ENCODE assay signal across 1 cellular context in the genomic region with DNA sequence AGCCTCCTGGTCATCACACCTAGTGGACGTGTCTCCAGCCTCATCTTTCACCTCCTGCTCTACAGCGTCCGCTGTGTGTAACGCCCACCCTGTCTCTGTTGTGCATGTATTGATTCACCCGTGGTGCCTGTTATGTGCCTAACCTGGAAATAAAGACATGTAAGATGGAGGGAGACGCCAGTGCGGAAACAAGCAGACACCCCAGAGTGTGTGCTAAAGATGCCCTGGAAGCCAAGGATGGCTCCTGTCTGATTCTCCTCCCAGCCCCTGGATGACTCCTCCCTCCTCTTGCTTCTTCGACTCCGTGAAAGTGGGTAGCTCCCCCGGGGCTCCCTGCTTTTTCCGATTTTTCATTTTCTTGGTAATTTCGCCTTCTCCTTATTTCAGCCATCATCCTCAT.
TF ChIP-seq lines count a peak whose summit lies in the region.

No MANE protein-coding gene starts in this region.

TF ChIP-seq in WTC11, 78 proteins besides CTCF, POLR2A, EP300 and RAD21 (continued from another document):
- TF ChIP-seq, protein P1, sequence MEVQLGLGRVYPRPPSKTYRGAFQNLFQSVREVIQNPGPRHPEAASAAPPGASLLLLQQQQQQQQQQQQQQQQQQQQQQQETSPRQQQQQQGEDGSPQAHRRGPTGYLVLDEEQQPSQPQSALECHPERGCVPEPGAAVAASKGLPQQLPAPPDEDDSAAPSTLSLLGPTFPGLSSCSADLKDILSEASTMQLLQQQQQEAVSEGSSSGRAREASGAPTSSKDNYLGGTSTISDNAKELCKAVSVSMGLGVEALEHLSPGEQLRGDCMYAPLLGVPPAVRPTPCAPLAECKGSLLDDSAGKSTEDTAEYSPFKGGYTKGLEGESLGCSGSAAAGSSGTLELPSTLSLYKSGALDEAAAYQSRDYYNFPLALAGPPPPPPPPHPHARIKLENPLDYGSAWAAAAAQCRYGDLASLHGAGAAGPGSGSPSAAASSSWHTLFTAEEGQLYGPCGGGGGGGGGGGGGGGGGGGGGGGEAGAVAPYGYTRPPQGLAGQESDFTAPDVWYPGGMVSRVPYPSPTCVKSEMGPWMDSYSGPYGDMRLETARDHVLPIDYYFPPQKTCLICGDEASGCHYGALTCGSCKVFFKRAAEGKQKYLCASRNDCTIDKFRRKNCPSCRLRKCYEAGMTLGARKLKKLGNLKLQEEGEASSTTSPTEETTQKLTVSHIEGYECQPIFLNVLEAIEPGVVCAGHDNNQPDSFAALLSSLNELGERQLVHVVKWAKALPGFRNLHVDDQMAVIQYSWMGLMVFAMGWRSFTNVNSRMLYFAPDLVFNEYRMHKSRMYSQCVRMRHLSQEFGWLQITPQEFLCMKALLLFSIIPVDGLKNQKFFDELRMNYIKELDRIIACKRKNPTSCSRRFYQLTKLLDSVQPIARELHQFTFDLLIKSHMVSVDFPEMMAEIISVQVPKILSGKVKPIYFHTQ (CRISPR knock-in tag; IDR thresholded peaks at IDR 0.05) = no peak
- TF ChIP-seq NR2C2 (CRISPR knock-in tag; IDR thresholded peaks at IDR 0.05) (no peak), OVOL2 (CRISPR knock-in tag; IDR thresholded peaks at IDR 0.05; ENCODE audit: borderline replicate concordance) (no peak), TEAD4 (CRISPR knock-in tag; IDR thresholded peaks at IDR 0.05) (no peak), ZNF263 (CRISPR knock-in tag; IDR thresholded peaks at IDR 0.05; ENCODE audit: low read depth) (no peak), E2F1 (CRISPR knock-in tag; IDR thresholded peaks at IDR 0.05) (no peak), USF1 (CRISPR knock-in tag; IDR thresholded peaks at IDR 0.05) (no peak), TP53 (CRISPR knock-in tag; IDR thresholded peaks at IDR 0.05) (no peak)
